8 cellular contexts compared by ENCODE assay signal in genomic region chr5:177317959-177318377, GRCh38. TPM values are rescaled to one million over a fixed set of nuclear protein-coding genes. Genes with fewer than 3 reads are reported as not detected.
DNase-seq lines count a peak whose midpoint lies in the region; ATAC-seq and TF ChIP-seq lines count a peak whose summit lies in the region.

No MANE protein-coding gene starts in this region.

- no peak overlapping the region for H3K4me2 ChIP-seq in H9 (ENCODE audit: insufficient read depth, insufficient read length, low read length)
- no peak overlapping the region for H3K4me2 ChIP-seq in mesendoderm (ENCODE audit: low read length)

- H3K23ac ChIP-seq in H9 (ENCODE audit: insufficient read length, low read depth, low read length), result no peak overlapping the region
- H3K23ac ChIP-seq in mesendoderm (ENCODE audit: low read length), result no peak overlapping the region

- no peak overlapping the region for H2BK5ac ChIP-seq in H9 (ENCODE audit: insufficient read length, low read length)
- H2BK5ac ChIP-seq in mesendoderm (ENCODE audit: low read length), result no peak overlapping the region

- H4K8ac ChIP-seq in H9 (replicated peaks; ENCODE audit: insufficient read length, low read depth, low read length), result no peak overlapping the region
- H4K8ac ChIP-seq in mesendoderm (ENCODE audit: low read depth, low read length), result no peak overlapping the region

- no peak overlapping the region for H2AFZ ChIP-seq in H9 (ENCODE audit: low read length)

- H4K5ac ChIP-seq in H9 (ENCODE audit: insufficient read length, low read depth, low read length) (no peak overlapping the region), mesendoderm (ENCODE audit: low read length) (no peak overlapping the region)

- no peak overlapping the region for H3T11ph ChIP-seq in H9 (ENCODE audit: low read length)

- no CpG with 5 or more reads among the region's 7 CpGs for WGBS in H9 (ENCODE audit: extremely low coverage, insufficient read length, low lambda C conversion rate)
- no CpG with 5 or more reads among the region's 7 CpGs for WGBS in mesendoderm (ENCODE audit: extremely low coverage, insufficient coverage, low lambda C conversion rate)

- H3K36me3 ChIP-seq in BE2C, result 0 out of 2 replicates have a peak, but pooled peaks cover 3% of the 10 kb centered on the region
- H3K36me3 ChIP-seq in mesendoderm (ENCODE audit: control insufficient read depth, insufficient read depth, low read length), result no peaks in the 10 kb centered on the region

- H3K9me3 ChIP-seq in BE2C, result no peaks in the 10 kb centered on the region
- H3K9me3 ChIP-seq in H9 (ENCODE audit: control insufficient read depth, low read depth, low read length), result no peaks in the 10 kb centered on the region

- no peak overlapping the region for H3K9ac ChIP-seq in H9 (ENCODE audit: extremely low read depth, insufficient read length, low read length)
- no peak overlapping the region for H3K9ac ChIP-seq in mesendoderm (ENCODE audit: low read length)

- peaks cover 5 to 14% of the 10 kb centered on the region in 2 experiments for H3K4me1 Mint-ChIP-seq in H9

- peaks cover under 1% of the 10 kb centered on the region for H3K23me2 ChIP-seq in H9 (ENCODE audit: insufficient read length, low read depth, low read length, poor library complexity, severe bottlenecking)

- no peak overlapping the region for H3K14ac ChIP-seq in H9 (ENCODE audit: insufficient read depth, low read length)

- H2BK12ac ChIP-seq in H9 (ENCODE audit: insufficient read length, low read depth, low read length), result no peak overlapping the region

- H3K27me3 ChIP-seq in BE2C (no peaks in the 10 kb centered on the region), H9 (ENCODE audit: insufficient read depth, low read length) (no peaks in the 10 kb centered on the region), mesendoderm (ENCODE audit: insufficient read depth, low read length, poor library complexity) (no peaks in the 10 kb centered on the region)

- no peak overlapping the region for H2BK15ac ChIP-seq in H9 (ENCODE audit: low read depth, low read length)
- no peak overlapping the region for H2BK15ac ChIP-seq in mesendoderm (replicated peaks; ENCODE audit: low read depth)

- no peak overlapping the region for H2BK20ac ChIP-seq in H9 (ENCODE audit: low read depth, low read length, poor library complexity, severe bottlenecking)

- H3K4me3 Mint-ChIP-seq in H9, result peak overlapping the region in 1 of 2 experiments; percentile 7; a peak in 2 of 5 replicates

- H3K4me3 ChIP-seq in BE2C (ENCODE audit: low read depth, low read length) (no peak overlapping the region), mesendoderm (ENCODE audit: low read length) (no peak overlapping the region)

- H3K18ac ChIP-seq in H9 (ENCODE audit: insufficient read length, low read depth, low read length) (no peak overlapping the region), mesendoderm (ENCODE audit: low read length) (no peak overlapping the region)

- peaks cover 3 to 9% (median 8%) of the 10 kb centered on the region in 3 experiments; a peak in 5 of 7 replicates for H3K36me3 Mint-ChIP-seq in H9 (ENCODE audit: insufficient read depth in 1 of 3, low read depth in 3 of 3)

- H3K56ac ChIP-seq in H9 (ENCODE audit: insufficient read length, low read depth, low read length) (no peak overlapping the region), mesendoderm (ENCODE audit: low read length) (no peak overlapping the region)

- no peaks in the 10 kb centered on the region for H3K27me3 Mint-ChIP-seq in H9 (ENCODE audit: low read depth)

- H3K4me1 ChIP-seq in BE2C (no peaks in the 10 kb centered on the region), H9 (ENCODE audit: insufficient read depth, low read length) (no peaks in the 10 kb centered on the region), mesendoderm (ENCODE audit: control insufficient read depth, low read depth, low read length) (peaks cover under 1% of the 10 kb centered on the region)

- H3K27ac Mint-ChIP-seq in H9, result peak overlapping the region in 2 of 3 experiments; percentile 9 to 41; a peak in 2 of 7 replicates

- H3K79me2 ChIP-seq in H9 (ENCODE audit: insufficient read depth, low read length) (no peaks in the 10 kb centered on the region), mesendoderm (ENCODE audit: control insufficient read depth, insufficient read depth, low read length) (no peaks in the 10 kb centered on the region)

- no peak for ATAC-seq in GM19397 (IDR thresholded peaks at IDR 0.05; ENCODE audit: unreplicated experiment)

- H3K4ac ChIP-seq in H9 (ENCODE audit: low read depth, low read length) (no peak overlapping the region), mesendoderm (ENCODE audit: low read depth, low read length) (no peak overlapping the region)

- H2BK120ac ChIP-seq in H9 (ENCODE audit: low read depth, low read length, poor library complexity, severe bottlenecking), result no peak overlapping the region
- no peak overlapping the region for H2BK120ac ChIP-seq in mesendoderm (ENCODE audit: low read depth, low read length)

- H3K79me1 ChIP-seq in H9 (ENCODE audit: insufficient read depth, low read depth, low read length, poor library complexity, severe bottlenecking), result no peaks in the 10 kb centered on the region
- H3K79me1 ChIP-seq in mesendoderm (ENCODE audit: low read length), result no peaks in the 10 kb centered on the region

- H2AK5ac ChIP-seq in H9 (ENCODE audit: insufficient read length, low read length), result no peak overlapping the region
- H2AK5ac ChIP-seq in mesendoderm (ENCODE audit: low read length), result no peak overlapping the region

- no peaks in the 10 kb centered on the region for H4K20me1 ChIP-seq in H9 (ENCODE audit: control insufficient read depth, insufficient read depth, insufficient read length)

- no peak overlapping the region for H4K91ac ChIP-seq in H9 (ENCODE audit: insufficient read length, low read depth, low read length)

- TF ChIP-seq CTCF in BE2C (IDR thresholded peaks at IDR 0.05; ENCODE audit: low read depth, low read length) (peak; percentile 96), H9 (conservative IDR thresholded peaks at IDR 0.05) (peak; percentile 97)

- no peaks in the 10 kb centered on the region; a peak in 1 of 5 replicates for H3K9me3 Mint-ChIP-seq in H9

- H3K27ac ChIP-seq in H9 (ENCODE audit: insufficient read length, low read depth, low read length) (no peak overlapping the region), mesendoderm (ENCODE audit: low read depth, low read length) (no peak overlapping the region)

- DNase-seq in BE2C (peak; percentile 80), H9 (peak; percentile 80), NCI-H82 treated with DMSO at 0.1 percent for 48 hours (lab: John Stamatoyannopoulos, UW; ENCODE audit: unreplicated experiment) (peak; percentile 31), mesendoderm (peak; percentile 80)
- peak; percentile 81 to 87 for DNase-seq in activated CD4-positive, alpha-beta T cell treated with anti-CD3 and anti-CD28 coated beads, Interleukin-2, amount 50 U/mL, for 48 hours
- DNase-seq in effector CD4-positive, alpha-beta T cell, result peak; percentile 65
- peak; percentile 67 for DNase-seq in stimulated activated CD8-positive, alpha-beta memory T cell treated with anti-CD3 and anti-CD28 coated beads, Interleukin-4, amount 100 ng/mL, for 24 hours (ENCODE audit: low read depth)

RNA-seq across cellular contexts. Expression of gene MXD3, which starts 6.3 kb away (rescaled TPM):
- 10.6 TPM for polyA plus RNA-seq in BE2C (2012; ENCODE audit: insufficient read depth, insufficient read length, low read depth)
- total RNA-seq in H9 (2021), result 9.8 and 10.9 TPM in 2 replicates
- 3.1 TPM for polyA plus RNA-seq in mesendoderm (2013, experiment 1 of 2)
- 2.6 TPM for polyA plus RNA-seq in mesendoderm (2013, experiment 2 of 2)

RNA-seq across cellular contexts. Expression of gene PRELID1, which starts 14.4 kb away (rescaled TPM):
- polyA plus RNA-seq in BE2C (2012; ENCODE audit: insufficient read depth, insufficient read length, low read depth), result 514 TPM
- 212 and 213 TPM in 2 replicates for total RNA-seq in H9 (2021)
- polyA plus RNA-seq in mesendoderm (2013, experiment 1 of 2), result 308 TPM
- polyA plus RNA-seq in mesendoderm (2013, experiment 2 of 2), result 317 TPM

RNA-seq across cellular contexts. Expression of gene RAB24, which starts 14.4 kb away (rescaled TPM):
- polyA plus RNA-seq in BE2C (2012; ENCODE audit: insufficient read depth, insufficient read length, low read depth), result 68.6 TPM
- total RNA-seq in H9 (2021), result 17.6 and 18.6 TPM in 2 replicates
- 10.6 TPM for polyA plus RNA-seq in mesendoderm (2013, experiment 1 of 2)
- polyA plus RNA-seq in mesendoderm (2013, experiment 2 of 2), result 10.3 TPM

RNA-seq across cellular contexts. Expression of gene LMAN2, which starts 33.5 kb away (rescaled TPM):
- 463 TPM for polyA plus RNA-seq in BE2C (2012; ENCODE audit: insufficient read depth, insufficient read length, low read depth)
- 105 and 106 TPM in 2 replicates for total RNA-seq in H9 (2021)
- 179 TPM for polyA plus RNA-seq in mesendoderm (2013, experiment 1 of 2)
- 188 TPM for polyA plus RNA-seq in mesendoderm (2013, experiment 2 of 2)

RNA-seq across cellular contexts. Expression of gene RGS14, which starts 39.8 kb away (rescaled TPM):
- 11.1 TPM for polyA plus RNA-seq in BE2C (2012; ENCODE audit: insufficient read depth, insufficient read length, low read depth)
- total RNA-seq in H9 (2021), result 12.3 and 16.4 TPM in 2 replicates
- polyA plus RNA-seq in mesendoderm (2013, experiment 1 of 2), result 8.6 TPM
- polyA plus RNA-seq in mesendoderm (2013, experiment 2 of 2), result 8.8 TPM

Comparison
In these comparisons a context has a peak if more than half of its experiments do, and no peak if none do; other contexts are left out.
1. DNase-seq: peak in every context shown above with its lines; median percentile 84 in activated CD4-positive, alpha-beta T cell treated with anti-CD3 and anti-CD28 coated beads, Interleukin-2, amount 50 U/mL, for 48 hours; 80 in BE2C; 80 in H9; 80 in mesendoderm; 67 in stimulated activated CD8-positive, alpha-beta memory T cell treated with anti-CD3 and anti-CD28 coated beads, Interleukin-4, amount 100 ng/mL, for 24 hours; 65 in effector CD4-positive, alpha-beta T cell; 31 in NCI-H82 treated with DMSO at 0.1 percent for 48 hours.